In genomic region chr3:124034809-124035152, GRCh38 we compare ENCODE assay signal across 11 cellular contexts. TPM values are rescaled to one million over a fixed set of nuclear protein-coding genes. Genes with fewer than 3 reads are reported as not detected.
DNase-seq lines count a peak whose midpoint lies in the region; ATAC-seq, FAIRE-seq and TF ChIP-seq lines count a peak whose summit lies in the region.
"Had no signal": no experiment of that assay in that cellular context is flagged by ENCODE, and none has a peak within 500 bp of the region (broad histone marks: within the 10 kb centered on the region; RNA-seq: fewer than 3 reads in every experiment).

No MANE protein-coding gene starts in this region.

- no peak overlapping the region for H4K5ac ChIP-seq in H9 (ENCODE audit: insufficient read length, low read depth, low read length)

- no peak overlapping the region for H3K27ac ChIP-seq in H9 (ENCODE audit: insufficient read length, low read depth, low read length)
- no peak overlapping the region for H3K27ac ChIP-seq in endodermal cell (ENCODE audit: low read depth, low read length)
- no peak overlapping the region for H3K27ac ChIP-seq in osteoblast (ENCODE audit: low read depth, low read length)
- H3K27ac ChIP-seq: SJCRH30 had no signal

- peak overlapping the region; percentile 66 to 84 for H3K4me3 Mint-ChIP-seq in H9
- peak overlapping the region; percentile 75 for H3K4me3 Mint-ChIP-seq in endodermal cell

- TF ChIP-seq POLR2A in GM12891 (IDR thresholded peaks at IDR 0.05; ENCODE audit: low read depth, low read length), result no peak

- no peak for DNase-seq in BE2C
- DNase-seq in H9, result no peak
- no peak for DNase-seq in endodermal cell
- DNase-seq in osteoblast (ENCODE audit: insufficient read length, low spot score, missing footprints), result peak; percentile 58
- no peak for DNase-seq in GM12891 (ENCODE audit: insufficient read length, low spot score)
- no peak for DNase-seq in epidermal melanocyte (ENCODE audit: insufficient read length, low spot score)
- DNase-seq: NCI-H2227 treated with DMSO at 0.1 percent for 48 hours had no signal

- H2AFZ ChIP-seq in H9 (ENCODE audit: low read length) (no peak overlapping the region), osteoblast (ENCODE audit: low read length) (no peak overlapping the region)

- H3K4me1 Mint-ChIP-seq in H9 (peaks cover 16 to 17% of the 10 kb centered on the region in 2 experiments), endodermal cell (peaks cover 11% of the 10 kb centered on the region)

- no peak for ATAC-seq in HG03565 (IDR thresholded peaks at IDR 0.05; ENCODE audit: unreplicated experiment)
- no peak for ATAC-seq in HG03469 (IDR thresholded peaks at IDR 0.05; ENCODE audit: unreplicated experiment)

- H3K79me2 ChIP-seq in H9 (ENCODE audit: insufficient read depth, low read length) (no peaks in the 10 kb centered on the region), osteoblast (ENCODE audit: insufficient read depth, low read length) (no peaks in the 10 kb centered on the region)

- H3K9me3 Mint-ChIP-seq in H9 (no peaks in the 10 kb centered on the region; a peak in 1 of 5 replicates), endodermal cell (no peaks in the 10 kb centered on the region)

- no CpG with 5 or more reads among the region's 2 CpGs for WGBS in H9 (ENCODE audit: extremely low coverage, insufficient read length, low lambda C conversion rate)
- 40 to 68% methylated on average over 1 to 2 of the region's 2 CpGs for WGBS in endodermal cell (ENCODE audit: insufficient coverage in 1 of 2, insufficient read length in 1 of 2), 2 experiments

- H3K36me3 Mint-ChIP-seq in H9 (ENCODE audit: insufficient read depth in 1 of 3, low read depth in 3 of 3), result no peaks in the 10 kb centered on the region
- H3K36me3 Mint-ChIP-seq in endodermal cell (ENCODE audit: low read depth), result no peaks in the 10 kb centered on the region

- peaks cover 19% of the 10 kb centered on the region for H3K4me1 ChIP-seq in BE2C
- 0 out of 2 replicates have a peak, but pooled peaks cover 1% of the 10 kb centered on the region for H3K4me1 ChIP-seq in H9 (ENCODE audit: insufficient read depth, low read length)
- no peaks in the 10 kb centered on the region for H3K4me1 ChIP-seq in endodermal cell (ENCODE audit: control insufficient read depth, insufficient read depth, low read length)
- H3K4me1 ChIP-seq in osteoblast (ENCODE audit: insufficient read depth, low read length), result peaks cover 11% of the 10 kb centered on the region
- H3K4me1 ChIP-seq: SJCRH30 had no signal

- H2BK5ac ChIP-seq in H9 (ENCODE audit: insufficient read length, low read length), result no peak overlapping the region

- H2BK12ac ChIP-seq in H9 (ENCODE audit: insufficient read length, low read depth, low read length), result no peak overlapping the region

- no peaks in the 10 kb centered on the region for H3K79me1 ChIP-seq in H9 (ENCODE audit: insufficient read depth, low read depth, low read length, poor library complexity, severe bottlenecking)

- no peak for FAIRE-seq in GM12891 (lab: Jason Lieb, UNC)
- FAIRE-seq: colon had no signal

- no peak overlapping the region for H3K23ac ChIP-seq in H9 (ENCODE audit: insufficient read length, low read depth, low read length)

- peaks cover 15% of the 10 kb centered on the region for H3K23me2 ChIP-seq in H9 (ENCODE audit: insufficient read length, low read depth, low read length, poor library complexity, severe bottlenecking)

- H3K4me3 ChIP-seq in BE2C (ENCODE audit: low read depth, low read length), result peak overlapping the region; percentile 91
- H3K4me3 ChIP-seq in endodermal cell (ENCODE audit: low read length), result peak overlapping the region; percentile 86
- H3K4me3 ChIP-seq in osteoblast (ENCODE audit: insufficient read depth, low read length), result no peak overlapping the region

- H3K27ac Mint-ChIP-seq in H9 (no peak overlapping the region), endodermal cell (no peak overlapping the region)

- no peak overlapping the region for H3K4ac ChIP-seq in H9 (ENCODE audit: low read depth, low read length)

- H3K36me3 ChIP-seq in BE2C, result no peaks in the 10 kb centered on the region
- H3K36me3 ChIP-seq in endodermal cell (ENCODE audit: control insufficient read depth, insufficient read depth, low read length), result no peaks in the 10 kb centered on the region
- no peaks in the 10 kb centered on the region for H3K36me3 ChIP-seq in osteoblast (ENCODE audit: insufficient read depth, low read length)
- H3K36me3 ChIP-seq: SJCRH30 had no signal

- H2BK20ac ChIP-seq in H9 (ENCODE audit: low read depth, low read length, poor library complexity, severe bottlenecking), result no peak overlapping the region

- H3K9me3 ChIP-seq in BE2C, result no peaks in the 10 kb centered on the region
- H3K9me3 ChIP-seq in H9 (ENCODE audit: control insufficient read depth, low read depth, low read length), result no peaks in the 10 kb centered on the region
- H3K9me3 ChIP-seq in endodermal cell (ENCODE audit: control insufficient read depth, low read length), result no peaks in the 10 kb centered on the region
- no peaks in the 10 kb centered on the region for H3K9me3 ChIP-seq in osteoblast (ENCODE audit: low read depth, low read length)
- H3K9me3 ChIP-seq: SJCRH30 had no signal

- no peak overlapping the region for H3K9ac ChIP-seq in H9 (ENCODE audit: extremely low read depth, insufficient read length, low read length)
- no peak overlapping the region for H3K9ac ChIP-seq in endodermal cell (ENCODE audit: extremely low read depth, low read length, poor library complexity, severe bottlenecking)

- H4K8ac ChIP-seq in H9 (replicated peaks; ENCODE audit: insufficient read length, low read depth, low read length), result no peak overlapping the region

- no peak overlapping the region for H2BK120ac ChIP-seq in H9 (ENCODE audit: low read depth, low read length, poor library complexity, severe bottlenecking)

- H4K20me1 ChIP-seq in H9 (ENCODE audit: control insufficient read depth, insufficient read depth, insufficient read length) (no peaks in the 10 kb centered on the region), osteoblast (ENCODE audit: insufficient read depth, low read length) (no peaks in the 10 kb centered on the region)

- no peak overlapping the region for H3T11ph ChIP-seq in H9 (ENCODE audit: low read length)

- no peak overlapping the region for H3K14ac ChIP-seq in H9 (ENCODE audit: insufficient read depth, low read length)

- H4K91ac ChIP-seq in H9 (ENCODE audit: insufficient read length, low read depth, low read length), result no peak overlapping the region

- no peak overlapping the region for H3K56ac ChIP-seq in H9 (ENCODE audit: insufficient read length, low read depth, low read length)

- H3K18ac ChIP-seq in H9 (ENCODE audit: insufficient read length, low read depth, low read length), result no peak overlapping the region

- H2BK15ac ChIP-seq in H9 (ENCODE audit: low read depth, low read length), result no peak overlapping the region

- H3K27me3 Mint-ChIP-seq in H9 (ENCODE audit: low read depth) (peaks cover 27% of the 10 kb centered on the region), endodermal cell (ENCODE audit: insufficient read depth) (peaks cover 29% of the 10 kb centered on the region)

- H2AK5ac ChIP-seq in H9 (ENCODE audit: insufficient read length, low read length), result no peak overlapping the region

- TF ChIP-seq CTCF in BE2C (IDR thresholded peaks at IDR 0.05; ENCODE audit: low read depth, low read length) (no peak), H9 (conservative IDR thresholded peaks at IDR 0.05) (no peak), endodermal cell (conservative IDR thresholded peaks at IDR 0.05) (no peak), osteoblast (IDR thresholded peaks at IDR 0.05; ENCODE audit: extremely low read depth, low read depth, low read length) (no peak)

- H3K4me2 ChIP-seq in H9 (ENCODE audit: insufficient read depth, insufficient read length, low read length) (peak overlapping the region; percentile 66), osteoblast (ENCODE audit: insufficient read depth, low read length) (no peak overlapping the region)

- H3K27me3 ChIP-seq in BE2C, result no peaks in the 10 kb centered on the region
- peaks cover 21% of the 10 kb centered on the region for H3K27me3 ChIP-seq in H9 (ENCODE audit: insufficient read depth, low read length)
- H3K27me3 ChIP-seq in endodermal cell (ENCODE audit: control insufficient read depth, insufficient read depth, low read length, poor library complexity, severe bottlenecking), result peaks cover 70% of the 10 kb centered on the region
- H3K27me3 ChIP-seq in osteoblast (ENCODE audit: insufficient read depth, low read length), result peaks cover 77% of the 10 kb centered on the region
- H3K27me3 ChIP-seq: SJCRH30 had no signal

TF ChIP-seq in GM12891, 5 proteins besides CTCF, POLR2A, EP300 and RAD21:
- TF ChIP-seq SPI1 (IDR thresholded peaks at IDR 0.05; ENCODE audit: low read depth, low read length), result no peak
- TF ChIP-seq POLR2AphosphoS5 (IDR thresholded peaks at IDR 0.05; ENCODE audit: low read depth, low read length), result no peak

RNA-seq across cellular contexts. Expression of gene KALRN, which starts 1.6 kb away (rescaled TPM):
- polyA plus RNA-seq in BE2C (2012; ENCODE audit: insufficient read depth, insufficient read length, low read depth), result 19.9 TPM
- 11.3 and 11.9 TPM in 2 replicates for total RNA-seq in H9 (2021)
- total RNA-seq in endodermal cell, result 10 to 100 TPM; 17.2 to 18.4 TPM
- 24.4 TPM for polyA plus RNA-seq in endodermal cell (2013, experiment 1 of 2)
- 28.6 TPM for polyA plus RNA-seq in endodermal cell (2013, experiment 2 of 2)
- 9.4 and 13.4 TPM in 2 replicates for total RNA-seq in osteoblast
- polyA plus RNA-seq in GM12891 (2012; ENCODE audit: low read depth, missing spikeins), result 2.2 TPM

RNA-seq across cellular contexts. Expression of gene ROPN1, which starts 42.9 kb away (rescaled TPM):
- not detected for polyA plus RNA-seq in BE2C (2012; ENCODE audit: insufficient read depth, insufficient read length, low read depth)
- total RNA-seq in H9 (2021) (not detected in 2 replicates), endodermal cell (not detected), osteoblast (not detected in 2 replicates)
- not detected for polyA plus RNA-seq in endodermal cell (2013, experiment 1 of 2)
- not detected for polyA plus RNA-seq in endodermal cell (2013, experiment 2 of 2)
- polyA plus RNA-seq in GM12891 (2012; ENCODE audit: low read depth, missing spikeins), result not detected
- total RNA-seq: SJCRH30 had no signal
